14 cellular contexts compared by ENCODE assay signal in the genomic region with DNA sequence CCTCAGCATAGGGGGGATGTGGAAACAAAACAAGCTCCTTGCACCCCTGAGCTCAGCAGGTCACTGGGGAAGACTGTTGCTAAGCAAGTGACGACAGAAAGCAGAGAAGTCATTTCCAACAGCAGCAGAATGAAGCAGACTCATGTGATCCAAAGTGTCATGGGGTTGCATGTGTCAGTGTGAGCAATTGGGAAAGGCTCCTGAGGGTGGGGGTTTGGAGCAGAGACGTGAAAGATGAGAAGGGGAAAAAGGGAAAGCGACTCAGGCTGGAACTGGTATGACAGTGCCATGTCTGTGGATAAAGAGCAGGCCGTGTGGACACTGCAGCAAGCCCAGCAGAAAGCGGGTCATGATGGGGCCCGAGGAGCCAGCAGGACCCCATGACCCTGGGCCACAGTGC.
DNase-seq lines count a peak whose midpoint lies in the region; ATAC-seq and TF ChIP-seq lines count a peak whose summit lies in the region.
"Had no signal": no experiment of that assay in that cellular context is flagged by ENCODE, and none has a peak within 500 bp of the region (broad histone marks: within the 10 kb centered on the region; RNA-seq: fewer than 3 reads in every experiment).

No MANE protein-coding gene starts in this region.

- H2AFZ ChIP-seq in PC-3 (ENCODE audit: low read length): no peak overlapping the region

- H3K9ac ChIP-seq in PC-3 (ENCODE audit: low read length): no peak overlapping the region

- no peak for TF ChIP-seq CTCF in PC-3 (conservative IDR thresholded peaks at IDR 0.05; ENCODE audit: low read depth, low read length)
- no peak for TF ChIP-seq CTCF in foreskin keratinocyte (conservative IDR thresholded peaks at IDR 0.05)
- no peak for TF ChIP-seq CTCF in GM13976 (IDR thresholded peaks at IDR 0.05; ENCODE audit: borderline replicate concordance, control extremely low read depth, extremely low read depth, insufficient read depth, missing control alignments)

- DNase-seq in EH (ENCODE audit: low read depth): peak; percentile 17
- DNase-seq in PC-3: peak; percentile 20
- DNase-seq in foreskin keratinocyte: peak; percentile 2 to 10
- peak; percentile 58 for DNase-seq in posterior vena cava (ENCODE audit: low spot score)
- no peak for DNase-seq in T-helper 17 cell
- no peak for DNase-seq in T-helper 9 cell
- DNase-seq in GM13976 (ENCODE audit: low spot score): no peak
- DNase-seq in GDM1 (lab: John Stamatoyannopoulos, UW): no peak
- DNase-seq: activated T-cell treated with anti-CD3 and anti-CD28 coated beads for 4 hours; NCI-H2227 treated with DMSO at 0.1 percent for 48 hours; stimulated activated CD4-positive, alpha-beta T cell treated with anti-CD3 and anti-CD28 coated beads, Interleukin-1b, Interleukin-23, amount 100 ng/mL, for 48 hours; stimulated activated naive CD4-positive, alpha-beta T cell had no signal

- H3K9me2 ChIP-seq in PC-3 (replicated peaks; ENCODE audit: low read length): no peaks in the 10 kb centered on the region

- CTCF ChIA-PET in PC-3 (lab: Charles Lee): no interaction called here

- POLR2A ChIA-PET in PC-3 (lab: Charles Lee; ENCODE audit: unreplicated experiment): no interaction called here

- no peaks in the 10 kb centered on the region for H3K36me3 Mint-ChIP-seq in T-helper 17 cell (ENCODE audit: low read depth)
- H3K36me3 Mint-ChIP-seq: natural killer cell treated with Interleukin-12 subunit alpha and Interleukin-12 subunit beta and Interleukin-15 and Interleukin-18, amount 100 ng/mL, for 72 hours had no signal

- BruUV-seq in PC-3 (replicated peaks; lab: Mats Ljungman, UMichigan): no TSS peak

- H3K79me2 ChIP-seq in PC-3 (ENCODE audit: low read length): no peaks in the 10 kb centered on the region

- H3K4me1 Mint-ChIP-seq in T-helper 17 cell: peaks cover 6% of the 10 kb centered on the region

- H3K9me3 ChIP-seq in PC-3 (ENCODE audit: low read length): no peaks in the 10 kb centered on the region
- H3K9me3 ChIP-seq in T-helper 17 cell (ENCODE audit: control insufficient read depth, low read length, poor library complexity, severe bottlenecking): no peaks in the 10 kb centered on the region

- in situ Hi-C loops in GM13976 (cut with MboI; ENCODE audit: low sequenced_read_pairs, unreplicated experiment): no loop called here

- no peak overlapping the region for H3K27ac Mint-ChIP-seq in T-helper 17 cell
- H3K27ac Mint-ChIP-seq: natural killer cell treated with Interleukin-12 subunit alpha and Interleukin-12 subunit beta and Interleukin-15 and Interleukin-18, amount 100 ng/mL, for 72 hours had no signal

- H3K4me3 ChIP-seq in PC-3 (ENCODE audit: low read length): no peak overlapping the region

- no peak overlapping the region for H3K4me2 ChIP-seq in PC-3 (ENCODE audit: low read length)

- H3K4me1 ChIP-seq in PC-3 (ENCODE audit: insufficient read depth, low read length): no peaks in the 10 kb centered on the region
- H3K4me1 ChIP-seq in foreskin keratinocyte: no peaks in the 10 kb centered on the region

- H3K4me3 Mint-ChIP-seq in T-helper 17 cell: no peak overlapping the region
- H3K4me3 Mint-ChIP-seq: natural killer cell treated with Interleukin-12 subunit alpha and Interleukin-12 subunit beta and Interleukin-15 and Interleukin-18, amount 100 ng/mL, for 72 hours had no signal

- no peak; the same call in 1 of the 2 replicates for ATAC-seq in PC-3
- ATAC-seq in foreskin keratinocyte: no peak
- ATAC-seq in T-helper 17 cell: no peak
- ATAC-seq: natural killer cell treated with Interleukin-12 subunit alpha and Interleukin-12 subunit beta and Interleukin-15 and Interleukin-18, amount 100 ng/mL, for 72 hours had no signal

- H3K27me3 ChIP-seq in PC-3 (ENCODE audit: low read length) (peaks cover 79% of the 10 kb centered on the region), foreskin keratinocyte (peaks cover 23% of the 10 kb centered on the region)

- H3K27me3 Mint-ChIP-seq in T-helper 17 cell: peaks cover 37% of the 10 kb centered on the region

- H3K36me3 ChIP-seq in PC-3 (ENCODE audit: low read depth, low read length): no peaks in the 10 kb centered on the region

- intact Hi-C loops in PC-3 (cut with micrococcal nuclease): no loop called here
- intact Hi-C loops in posterior vena cava (cut with DNase I): no loop called here

- H3K27ac ChIP-seq in PC-3 (ENCODE audit: low read length): no peak overlapping the region
- H3K27ac ChIP-seq in foreskin keratinocyte: no peak overlapping the region
- H3K27ac ChIP-seq: RWPE1 had no signal

- no peaks in the 10 kb centered on the region for H4K20me1 ChIP-seq in PC-3 (ENCODE audit: low read length)

- no peaks in the 10 kb centered on the region for H3F3A ChIP-seq in PC-3 (ENCODE audit: low read length, unreplicated experiment)

Comparison
In these comparisons a context has a peak if more than half of its experiments do, and no peak if none do; other contexts are left out.
1. DNase-seq: peak in EH (single experiment), PC-3 (single experiment), foreskin keratinocyte (2 of 2) and posterior vena cava (single experiment); none in T-helper 17 cell (0 of 3), T-helper 9 cell (single experiment), GM13976 (single experiment) and GDM1 (single experiment).